In genomic region chr5:180072256-180072548, GRCh38 we compare ENCODE assay signal across 1 cellular context.
TF ChIP-seq lines count a peak whose summit lies in the region.

No MANE protein-coding gene starts in this region.

TF ChIP-seq in GM12878, 131 proteins besides CTCF, POLR2A, EP300 and RAD21 (continued from another document):
- TF ChIP-seq, protein P1, sequence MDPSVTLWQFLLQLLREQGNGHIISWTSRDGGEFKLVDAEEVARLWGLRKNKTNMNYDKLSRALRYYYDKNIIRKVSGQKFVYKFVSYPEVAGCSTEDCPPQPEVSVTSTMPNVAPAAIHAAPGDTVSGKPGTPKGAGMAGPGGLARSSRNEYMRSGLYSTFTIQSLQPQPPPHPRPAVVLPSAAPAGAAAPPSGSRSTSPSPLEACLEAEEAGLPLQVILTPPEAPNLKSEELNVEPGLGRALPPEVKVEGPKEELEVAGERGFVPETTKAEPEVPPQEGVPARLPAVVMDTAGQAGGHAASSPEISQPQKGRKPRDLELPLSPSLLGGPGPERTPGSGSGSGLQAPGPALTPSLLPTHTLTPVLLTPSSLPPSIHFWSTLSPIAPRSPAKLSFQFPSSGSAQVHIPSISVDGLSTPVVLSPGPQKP (IDR thresholded peaks at IDR 0.05; ENCODE audit: low read depth, low read length), result no peak
- TF ChIP-seq PAX8 (IDR thresholded peaks at IDR 0.05), result no peak
- TF ChIP-seq SP1 (IDR thresholded peaks at IDR 0.05; ENCODE audit: low read depth, low read length), result no peak
